28 cellular contexts compared by ENCODE assay signal in the genomic region with DNA sequence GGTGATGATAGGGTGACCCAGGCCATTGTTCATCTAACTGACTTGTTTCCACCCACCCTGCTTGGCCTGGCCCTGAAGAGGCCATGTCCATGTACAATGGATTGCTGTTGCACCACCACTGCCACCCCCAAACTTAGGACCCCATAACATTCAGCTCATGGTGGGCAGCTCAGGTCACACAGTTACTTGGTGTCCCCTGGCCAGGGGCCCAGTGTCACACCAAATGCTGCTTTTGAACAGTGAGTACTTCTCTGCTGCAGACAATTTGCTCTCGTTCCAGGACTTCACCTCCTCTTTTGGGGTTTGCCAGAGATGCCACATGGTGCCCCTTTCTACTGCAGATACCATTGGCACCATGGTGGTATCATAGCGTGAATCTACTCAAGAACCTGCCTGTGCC. TPM values are rescaled to one million over a fixed set of nuclear protein-coding genes. Genes with fewer than 3 reads are reported as not detected.
A peak's percentile ranks its signal among the peaks of the same experiment; 100 is the strongest.
DNase-seq lines count a peak whose midpoint lies in the region; ATAC-seq, FAIRE-seq and TF ChIP-seq lines count a peak whose summit lies in the region.
"Had no signal": no experiment of that assay in that cellular context is flagged by ENCODE, and none has a peak within 500 bp of the region (broad histone marks: within the 10 kb centered on the region; RNA-seq: fewer than 3 reads in every experiment).

No MANE protein-coding gene starts in this region.

- peaks cover 30 to 51% (median 43%) of the 10 kb centered on the region in 10 experiments for H3K4me1 ChIP-seq in BLaER1 treated with 17β-estradiol and CSF1 and Interleukin-3, amounts not matched to agents 10 nM and 100 nM
- H3K4me1 ChIP-seq in lower lobe of right lung = no peaks in the 10 kb centered on the region
- H3K4me1 ChIP-seq: A549, BE2C had no signal

- H3K4me3 ChIP-seq in BLaER1 treated with 17β-estradiol and CSF1 and Interleukin-3, amounts not matched to agents 10 nM and 100 nM = no peak overlapping the region
- H3K4me3 ChIP-seq in bronchial epithelial cell (ENCODE audit: low read depth, low read length) (no peak overlapping the region), lower lobe of right lung (no peak overlapping the region)
- H3K4me3 ChIP-seq: A549, GM23338 had no signal

- FAIRE-seq in bronchial epithelial cell (lab: Jason Lieb, UNC) = peak; percentile 36
- no peak for FAIRE-seq in frontal cortex (lab: Jason Lieb, UNC)
- FAIRE-seq: A549, GM12891, GM18507 had no signal

- intact Hi-C loops in lower lobe of right lung (cut with DNase I) = no loop called here
- intact Hi-C loops in posterior vena cava (cut with DNase I) = no loop called here

- DNase-seq in bronchial epithelial cell (ENCODE audit: low read depth) (no peak), lower lobe of right lung (peak; percentile 2), posterior vena cava (ENCODE audit: low spot score) (peak; percentile 61), frontal cortex (ENCODE audit: low spot score in 2 of 2) (no peak), NCI-H2196 treated with DMSO at 0.1 percent for 48 hours (lab: John Stamatoyannopoulos, UW; ENCODE audit: unreplicated experiment) (no peak), mesenteric fat pad (ENCODE audit: low spot score) (no peak)
- DNase-seq: 8988T; ACHN; AML-193; BE2C; C1 segment of cervical spinal cord; Calu3; CD4-positive, alpha-beta memory T cell; COR-L47; DMS53; DMS79 treated with DMSO at 0.1 percent for 48 hours; GF-D8; H9 had no signal

- no peaks in the 10 kb centered on the region for H3K9me3 ChIP-seq in BLaER1 treated with 17β-estradiol and CSF1 and Interleukin-3, amounts not matched to agents 10 nM and 100 nM (replicated peaks in 1 of 11)
- no peaks in the 10 kb centered on the region for H3K9me3 ChIP-seq in lower lobe of right lung
- H3K9me3 ChIP-seq: A549, BE2C had no signal

- H3K9ac ChIP-seq in BLaER1 treated with 17β-estradiol and CSF1 and Interleukin-3, amounts not matched to agents 10 nM and 100 nM = no peak overlapping the region

- no peaks in the 10 kb centered on the region for H3K36me3 ChIP-seq in BLaER1 treated with 17β-estradiol and CSF1 and Interleukin-3, amounts not matched to agents 10 nM and 100 nM
- H3K36me3 ChIP-seq in bronchial epithelial cell (ENCODE audit: control insufficient read depth, insufficient read depth, low read length) = no peaks in the 10 kb centered on the region
- H3K36me3 ChIP-seq in lower lobe of right lung = no peaks in the 10 kb centered on the region
- H3K36me3 ChIP-seq: BE2C had no signal

- peak overlapping the region in 3 of 11 experiments; percentile 54 to 71 (median 65); a peak in 4 of 22 replicates for H3K27ac ChIP-seq in BLaER1 treated with 17β-estradiol and CSF1 and Interleukin-3, amounts not matched to agents 10 nM and 100 nM
- H3K27ac ChIP-seq in lower lobe of right lung = no peak overlapping the region
- H3K27ac ChIP-seq: A549 had no signal

- TF ChIP-seq CTCF in bronchial epithelial cell (IDR thresholded peaks at IDR 0.05; ENCODE audit: insufficient read depth, low read length, severe bottlenecking) (no peak), lower lobe of right lung (IDR thresholded peaks at IDR 0.05) (no peak)

- H3K4me2 ChIP-seq in BLaER1 treated with 17β-estradiol and CSF1 and Interleukin-3, amounts not matched to agents 10 nM and 100 nM = peak overlapping the region in 6 of 11 experiments; percentile 66 to 88 (median 86); a peak in 11 of 22 replicates
- H3K4me2 ChIP-seq: A549, GM23338 had no signal

- no peaks in the 10 kb centered on the region for H3K27me3 ChIP-seq in BLaER1 treated with 17β-estradiol and CSF1 and Interleukin-3, amounts not matched to agents 10 nM and 100 nM
- peaks cover 3% of the 10 kb centered on the region for H3K27me3 ChIP-seq in bronchial epithelial cell (ENCODE audit: control insufficient read depth, insufficient read depth, low read length)
- H3K27me3 ChIP-seq in lower lobe of right lung (ENCODE audit: low read depth) = no peaks in the 10 kb centered on the region
- H3K27me3 ChIP-seq: BE2C had no signal

- no peaks in the 10 kb centered on the region for H4K20me1 ChIP-seq in BLaER1 treated with 17β-estradiol and CSF1 and Interleukin-3, amounts not matched to agents 10 nM and 100 nM

- ATAC-seq in lower lobe of right lung = no peak
- no peak for ATAC-seq in HG03378 (IDR thresholded peaks at IDR 0.05; ENCODE audit: unreplicated experiment)
- ATAC-seq: A549, GM23338, HCT116 had no signal

RNA-seq across cellular contexts. Expression of a gene that starts 11.7 kb away (rescaled TPM):
- total RNA-seq in bronchial epithelial cell = 0.53 and 5.1 TPM in 2 replicates
- total RNA-seq in lower lobe of right lung = 17.0 TPM
- not detected for total RNA-seq in posterior vena cava
- total RNA-seq in frontal cortex = not detected
- total RNA-seq in mesenteric fat pad = not detected
- total RNA-seq: CD4-positive, alpha-beta memory T cell; Daoy; G401; GM23338; H4 had no signal

RNA-seq across cellular contexts. Expression of a gene that starts 15.6 kb away (rescaled TPM):
- not detected in 2 replicates for total RNA-seq in bronchial epithelial cell
- total RNA-seq in lower lobe of right lung = not detected
- not detected for total RNA-seq in posterior vena cava
- not detected for total RNA-seq in frontal cortex
- 0.32 TPM for total RNA-seq in mesenteric fat pad
- total RNA-seq: Calu3; CD4-positive, alpha-beta memory T cell; Daoy; G401; GM23338; H4; H9 had no signal

RNA-seq across cellular contexts. Expression of a gene that starts 21.9 kb away (rescaled TPM):
- 0.26 TPM in 1 of 2 replicates, not detected in the other for total RNA-seq in bronchial epithelial cell
- 3.4 TPM for total RNA-seq in lower lobe of right lung
- total RNA-seq in posterior vena cava = under 1 TPM in 1 of 2 donors, not detected in 1; 0.09 TPM
- total RNA-seq in frontal cortex = not detected
- total RNA-seq in mesenteric fat pad = not detected
- total RNA-seq: Calu3; CD4-positive, alpha-beta memory T cell; Daoy; G401; GM23338; H4; H9 had no signal

Comparison
In these comparisons a context has a peak if more than half of its experiments do, and no peak if none do; other contexts are left out.
1. DNase-seq: peak in lower lobe of right lung (single experiment) and posterior vena cava (single experiment); none in bronchial epithelial cell (single experiment), frontal cortex (0 of 2), NCI-H2196 treated with DMSO at 0.1 percent for 48 hours (single experiment) and mesenteric fat pad (single experiment).